23 cellular contexts compared by ENCODE assay signal in genomic region chr2:106841886-106842645, GRCh38. TPM values are rescaled to one million over a fixed set of nuclear protein-coding genes. Genes with fewer than 3 reads are reported as not detected.
A peak's percentile ranks its signal among the peaks of the same experiment; 100 is the strongest.
DNase-seq lines count a peak whose midpoint lies in the region; ATAC-seq and TF ChIP-seq lines count a peak whose summit lies in the region.
"Had no signal": no experiment of that assay in that cellular context is flagged by ENCODE, and none has a peak within 500 bp of the region (broad histone marks: within the 10 kb centered on the region; RNA-seq: fewer than 3 reads in every experiment).

No MANE protein-coding gene starts in this region.

- no peaks in the 10 kb centered on the region for H3K9me2 ChIP-seq in GM23248 (ENCODE audit: insufficient read depth)

- H3K9me3 ChIP-seq in body of pancreas (no peaks in the 10 kb centered on the region), GM23248 (ENCODE audit: low read depth) (no peaks in the 10 kb centered on the region), right lobe of liver (no peaks in the 10 kb centered on the region)
- H3K9me3 ChIP-seq: heart right ventricle, spleen had no signal

- no peaks in the 10 kb centered on the region for H3K79me2 ChIP-seq in GM23248 (ENCODE audit: insufficient read depth)

- peaks cover 29% of the 10 kb centered on the region for H3K36me3 Mint-ChIP-seq in chondrocyte (ENCODE audit: low read depth)

- in situ Hi-C loops in GM23248 (cut with MboI), result no loop called here

- H4K20me1 ChIP-seq in GM23248 (ENCODE audit: insufficient read depth), result no peaks in the 10 kb centered on the region

- H3F3A ChIP-seq in GM23248 (ENCODE audit: insufficient read depth), result no peaks in the 10 kb centered on the region

- no peaks in the 10 kb centered on the region for H3K36me3 ChIP-seq in body of pancreas (replicated peaks in 1 of 2; ENCODE audit: insufficient read depth in 1 of 2, low read depth in 2 of 2)
- no peaks in the 10 kb centered on the region for H3K36me3 ChIP-seq in GM23248 (ENCODE audit: low read depth)
- no peaks in the 10 kb centered on the region for H3K36me3 ChIP-seq in right lobe of liver
- H3K36me3 ChIP-seq: heart right ventricle, spleen had no signal

- no peak overlapping the region for H3K4me3 ChIP-seq in body of pancreas
- H3K4me3 ChIP-seq in GM23248, result no peak overlapping the region
- H3K4me3 ChIP-seq in right lobe of liver, result no peak overlapping the region
- H3K4me3 ChIP-seq: GM12878, heart right ventricle, spleen had no signal

- H3K9me3 Mint-ChIP-seq in chondrocyte (ENCODE audit: low read depth), result no peaks in the 10 kb centered on the region

- no peak overlapping the region for H3K4me3 Mint-ChIP-seq in chondrocyte (ENCODE audit: unreplicated experiment)

- no peak overlapping the region for H2AFZ ChIP-seq in GM23248

- ATAC-seq in body of pancreas, result peak; percentile 89
- ATAC-seq in Right ventricle myocardium inferior, result no peak
- no peak for ATAC-seq in right lobe of liver
- ATAC-seq: GM12878, heart right ventricle, left lobe of liver, Panc1 had no signal

- no peak overlapping the region for H3K9ac ChIP-seq in GM23248

- TF ChIP-seq POLR2A in body of pancreas (IDR thresholded peaks at IDR 0.05) (no peak), right lobe of liver (IDR thresholded peaks at IDR 0.05) (no peak)

- TF ChIP-seq CTCF in body of pancreas (IDR thresholded peaks at IDR 0.05) (no peak), chondrocyte (IDR thresholded peaks at IDR 0.05) (no peak), right lobe of liver (IDR thresholded peaks at IDR 0.05) (no peak)

- H3K27ac Mint-ChIP-seq in chondrocyte (ENCODE audit: unreplicated experiment), result no peak overlapping the region

- no peak overlapping the region for H3K4me2 ChIP-seq in GM23248 (ENCODE audit: unreplicated experiment)

- H3K27me3 ChIP-seq in body of pancreas (no peaks in the 10 kb centered on the region), GM23248 (replicated peaks; ENCODE audit: insufficient read depth) (no peaks in the 10 kb centered on the region), right lobe of liver (no peaks in the 10 kb centered on the region)
- H3K27me3 ChIP-seq: heart right ventricle, spleen had no signal

- H3K4me1 ChIP-seq in body of pancreas, result peaks cover 12% of the 10 kb centered on the region
- H3K4me1 ChIP-seq in GM23248 (ENCODE audit: insufficient read depth), result no peaks in the 10 kb centered on the region
- H3K4me1 ChIP-seq in right lobe of liver, result no peaks in the 10 kb centered on the region
- H3K4me1 ChIP-seq: spleen had no signal

- peaks cover 61% of the 10 kb centered on the region for H3K4me1 Mint-ChIP-seq in chondrocyte (ENCODE audit: low read depth)

- DNase-seq in NCI-H2081 (lab: John Stamatoyannopoulos, UW), result peak; percentile 69 to 79
- no peak for DNase-seq in NCI-H2081 treated with DMSO at 0.1 percent for 48 hours (lab: John Stamatoyannopoulos, UW)
- DNase-seq in NCI-H2171 (lab: John Stamatoyannopoulos, UW), result peak; percentile 94
- DNase-seq in body of pancreas, result peak; percentile 86 to 93 (median 92)
- no peak for DNase-seq in chondrocyte (ENCODE audit: low spot score)
- no peak for DNase-seq in Right ventricle myocardium inferior (ENCODE audit: missing footprints)
- no peak for DNase-seq in GM23248
- no peak for DNase-seq in right lobe of liver
- DNase-seq: activated CD4-positive, alpha-beta T cell treated with anti-CD3 and anti-CD28 coated beads, Interleukin-2, amount 50 U/mL, for 48 hours; activated gamma-delta T cell treated with Interleukin-2 at 50 U/mL for 16 hours; activated T-cell treated with anti-CD3 and anti-CD28 coated beads for 4 hours; amniotic stem cell; heart right ventricle; NCI-H187; NCI-H82; retina; T-helper 2 cell had no signal

- H3K27ac ChIP-seq in body of pancreas (no peak overlapping the region), GM23248 (no peak overlapping the region), right lobe of liver (no peak overlapping the region)
- H3K27ac ChIP-seq: heart right ventricle, spleen had no signal

- 39 to 43% methylated on average over 5 to 7 of the region's 7 CpGs for WGBS in body of pancreas, 2 donors
- WGBS in GM23248 (ENCODE audit: low coverage in 1 of 2, low lambda C conversion rate in 2 of 2, missing lambda C conversion rate in 2 of 2), 2 experiments, result 46 to 47% methylated on average over 7 of the region's 7 CpGs
- 40% methylated on average over 4 of the region's 7 CpGs for WGBS in right lobe of liver (ENCODE audit: insufficient coverage, low coverage, low lambda C conversion rate, missing lambda C conversion rate)

- intact Hi-C loops in body of pancreas (cut with DNase I) (no loop called here), Right ventricle myocardium inferior (cut with DNase I) (no loop called here), right lobe of liver (cut with DNase I) (no loop called here)

- no peaks in the 10 kb centered on the region for H3K27me3 Mint-ChIP-seq in chondrocyte (ENCODE audit: low read depth)

RNA-seq across cellular contexts. Expression of gene ST6GAL2, which starts 43.9 kb away (rescaled TPM):
- total RNA-seq in body of pancreas (under 1 TPM in 1 of 2 donors, not detected in 1; 0.52 TPM), chondrocyte (144 to 319 TPM (median 144 TPM) in 3 replicates), Right ventricle myocardium inferior (0.38 TPM), right lobe of liver (1 to 10 TPM in 4 of 6 experiments, under 1 TPM in 2; 0.55 to 2.4 (median 1.7) TPM)
- total RNA-seq in GM23248 (2014; rRNA removed; shearing (Covaris generic)), result not detected in 2 replicates
- 0.04 TPM in 1 of 2 replicates, not detected in the other for polyA plus RNA-seq in GM23248 (2016; fragmentation: Nextera tagmentation; extraction: Ambion mirVana)
- total RNA-seq: A172, GM12878, SK-MEL-5 had no signal
- polyA plus RNA-seq: GM12878 had no signal

Comparison
In these comparisons a context has a peak if more than half of its experiments do, and no peak if none do; other contexts are left out.
1. DNase-seq: peak in NCI-H2081 (2 of 2), NCI-H2171 (single experiment) and body of pancreas (4 of 4); none in NCI-H2081 treated with DMSO at 0.1 percent for 48 hours (single experiment), chondrocyte (single experiment), Right ventricle myocardium inferior (single experiment), GM23248 (single experiment) and right lobe of liver (0 of 3).
2. RNA of gene ST6GAL2, which starts 43.9 kb away (total RNA-seq): 144 to 319 TPM in chondrocyte; 0.55 to 2.4 TPM in right lobe of liver, 0.52 TPM in body of pancreas, 0.38 TPM in Right ventricle myocardium inferior (single experiment) and not detected in GM23248; every median in the first group is over 10 times any median in the second.